ENCODE assay signal across 16 cellular contexts in genomic region chr6:140500864-140501263, GRCh38.
A peak's percentile ranks its signal among the peaks of the same experiment; 100 is the strongest.
DNase-seq lines count a peak whose midpoint lies in the region; ATAC-seq, FAIRE-seq and TF ChIP-seq lines count a peak whose summit lies in the region.
"Had no signal": no experiment of that assay in that cellular context is flagged by ENCODE, and none has a peak within 500 bp of the region (broad histone marks: within the 10 kb centered on the region; RNA-seq: fewer than 3 reads in every experiment).

No MANE protein-coding gene starts in this region.

- H3K27me3 ChIP-seq in HepG2 (ENCODE audit: control insufficient read depth in 1 of 2, insufficient read depth in 2 of 2, low read length in 2 of 2) (no peaks in the 10 kb centered on the region), right lobe of liver (no peaks in the 10 kb centered on the region), PC-3 (ENCODE audit: low read length) (no peaks in the 10 kb centered on the region), foreskin keratinocyte (no peaks in the 10 kb centered on the region)
- H3K27me3 ChIP-seq: BLaER1 had no signal

- TF ChIP-seq POLR2A in HepG2 (IDR thresholded peaks at IDR 0.05; ENCODE audit: insufficient read depth in 1 of 2, low read depth in 2 of 2, low read length in 2 of 2), result no peak
- no peak for TF ChIP-seq POLR2A in right lobe of liver (IDR thresholded peaks at IDR 0.05)

- H3K9me3 ChIP-seq in HepG2 (ENCODE audit: low read length) (peaks cover 65% of the 10 kb centered on the region), right lobe of liver (no peaks in the 10 kb centered on the region), PC-3 (ENCODE audit: low read length) (no peaks in the 10 kb centered on the region)
- H3K9me3 ChIP-seq: BLaER1, HAP-1 had no signal

- no peaks in the 10 kb centered on the region for H3F3A ChIP-seq in PC-3 (ENCODE audit: low read length, unreplicated experiment)

- no peak for TF ChIP-seq EP300 in HepG2 (IDR thresholded peaks at IDR 0.05; ENCODE audit: low read depth in 2 of 2, low read length in 2 of 2)
- TF ChIP-seq EP300 in HepG2 (CRISPR knock-in tag; IDR thresholded peaks at IDR 0.05; ENCODE audit: borderline replicate concordance), result no peak

- no peak overlapping the region for H3K4me2 ChIP-seq in HepG2 (ENCODE audit: low read depth, low read length)
- H3K4me2 ChIP-seq in PC-3 (ENCODE audit: low read length), result no peak overlapping the region
- H3K4me2 ChIP-seq: BLaER1 had no signal

- H3K4me1 ChIP-seq in HepG2 (ENCODE audit: insufficient read depth, low read length), result no peaks in the 10 kb centered on the region
- H3K4me1 ChIP-seq in right lobe of liver, result no peaks in the 10 kb centered on the region
- H3K4me1 ChIP-seq in PC-3 (ENCODE audit: insufficient read depth, low read length), result peaks cover 6% of the 10 kb centered on the region; the same call in 1 of the 2 replicates
- H3K4me1 ChIP-seq in foreskin keratinocyte, result no peaks in the 10 kb centered on the region
- H3K4me1 ChIP-seq: BLaER1, HAP-1 had no signal

- H3K36me3 ChIP-seq in HepG2 (replicated peaks in 1 of 2; ENCODE audit: control insufficient read depth in 1 of 2, insufficient read depth in 2 of 2, low read length in 2 of 2) (no peaks in the 10 kb centered on the region), right lobe of liver (no peaks in the 10 kb centered on the region), PC-3 (ENCODE audit: low read depth, low read length) (no peaks in the 10 kb centered on the region)
- H3K36me3 ChIP-seq: BLaER1, HAP-1 had no signal

- no peak for TF ChIP-seq RAD21 in HepG2 (CRISPR knock-in tag; IDR thresholded peaks at IDR 0.05)

- ATAC-seq in HepG2, result no peak
- ATAC-seq in right lobe of liver, result no peak
- ATAC-seq in PC-3, result peak; percentile 82
- ATAC-seq in foreskin keratinocyte, result peak; percentile 34

- no peak for DNase-seq in HepG2 (ENCODE audit: low spot score)
- DNase-seq in right lobe of liver, result no peak
- peak; percentile 69 for DNase-seq in PC-3
- DNase-seq in foreskin keratinocyte, result no peak
- DNase-seq in cortex of kidney (lab: John Stamatoyannopoulos, UW), result no peak
- no peak for DNase-seq in GM10248 (ENCODE audit: extremely low spot score)
- no peak for DNase-seq in kidney tubule cell (ENCODE audit: low spot score)
- DNase-seq: 8988T; CD4-positive, alpha-beta memory T cell; DMS153; DMS79; GM23248 had no signal

- intact Hi-C loops in HepG2 (cut with micrococcal nuclease; ENCODE audit: unreplicated experiment) (no loop called here), right lobe of liver (cut with DNase I) (no loop called here), PC-3 (cut with micrococcal nuclease) (no loop called here)

- H3K27ac ChIP-seq in HepG2 (ENCODE audit: extremely low read length, insufficient read depth, low read length) (no peak overlapping the region), right lobe of liver (no peak overlapping the region), PC-3 (ENCODE audit: low read length) (0 out of 2 replicates have a peak overlapping the region, but pooled peaks have one; percentile 6), foreskin keratinocyte (no peak overlapping the region)
- H3K27ac ChIP-seq: BLaER1, GM23248 had no signal

- FAIRE-seq in HepG2 (lab: Jason Lieb, UNC), result no peak
- FAIRE-seq: GM12892, GM18507 had no signal

- no peak overlapping the region for H3K9ac ChIP-seq in HepG2 (ENCODE audit: insufficient read depth, low read depth, low read length)
- no peak overlapping the region for H3K9ac ChIP-seq in PC-3 (ENCODE audit: low read length)
- H3K9ac ChIP-seq: BLaER1, GM23248 had no signal

- POLR2A ChIA-PET in HepG2 (lab: Yijun Ruan, JAX) (no interaction called here), PC-3 (lab: Charles Lee; ENCODE audit: unreplicated experiment) (no interaction called here), GM10248 (lab: Yijun Ruan, JAX) (no interaction called here)

- H2AFZ ChIP-seq in HepG2 (ENCODE audit: low read length) (no peak overlapping the region), PC-3 (ENCODE audit: low read length) (no peak overlapping the region)

- BruUV-seq in HepG2 (replicated peaks; lab: Mats Ljungman, UMichigan) (no TSS peak), PC-3 (replicated peaks; lab: Mats Ljungman, UMichigan) (no TSS peak)

- H4K20me1 ChIP-seq in HepG2 (ENCODE audit: insufficient read depth, low read length), result no peaks in the 10 kb centered on the region
- no peaks in the 10 kb centered on the region for H4K20me1 ChIP-seq in PC-3 (ENCODE audit: low read length)
- H4K20me1 ChIP-seq: BLaER1 had no signal

- CTCF ChIA-PET in HepG2 (lab: Yijun Ruan, JAX; ENCODE audit: low intra/inter-chr PET ratio, low total read pairs), result no interaction called here
- CTCF ChIA-PET in PC-3 (lab: Charles Lee), result no interaction called here
- CTCF ChIA-PET in GM10248 (lab: Yijun Ruan, JAX), result interaction anchor here (0.7 kb wide), 1 partner anchor 38 kb away, joined by 3 read pairs; no protein-coding TSS in a partner anchor

- 6% methylated on average over 2 of the region's 2 CpGs for WGBS in HepG2 (ENCODE audit: low lambda C conversion rate)
- 76% methylated on average over 2 of the region's 2 CpGs for WGBS in right lobe of liver (ENCODE audit: insufficient coverage, low coverage, low lambda C conversion rate, missing lambda C conversion rate)

- no peak for TF ChIP-seq CTCF in HepG2 (CRISPR knock-in tag; IDR thresholded peaks at IDR 0.05)
- no peak for TF ChIP-seq CTCF in right lobe of liver (IDR thresholded peaks at IDR 0.05)
- no peak for TF ChIP-seq CTCF in PC-3 (conservative IDR thresholded peaks at IDR 0.05; ENCODE audit: low read depth, low read length)
- no peak for TF ChIP-seq CTCF in foreskin keratinocyte (conservative IDR thresholded peaks at IDR 0.05)
- TF ChIP-seq CTCF in GM10248 (IDR thresholded peaks at IDR 0.05; ENCODE audit: control extremely low read depth, extremely low read depth, low read depth, missing control alignments), result no peak

- H3K4me3 ChIP-seq in HepG2 (replicated peaks in 1 of 3; ENCODE audit: insufficient read depth in 1 of 3, low read depth in 2 of 3, low read length in 3 of 3) (no peak overlapping the region), right lobe of liver (no peak overlapping the region), PC-3 (ENCODE audit: low read length) (no peak overlapping the region)
- H3K4me3 ChIP-seq: BLaER1, GM23248, HAP-1 had no signal

- no peaks in the 10 kb centered on the region for H3K9me2 ChIP-seq in PC-3 (replicated peaks; ENCODE audit: low read length)

- H3K79me2 ChIP-seq in HepG2 (ENCODE audit: insufficient read depth, low read length) (no peaks in the 10 kb centered on the region), PC-3 (ENCODE audit: low read length) (no peaks in the 10 kb centered on the region)

- in situ Hi-C loops in HepG2 (cut with HindIII; ENCODE audit: extremely low pct_ligation_motif_present, low pct_unique_long_range_greater_than_20kb), result no loop called here

TF ChIP-seq in HepG2, 621 proteins besides CTCF, POLR2A, EP300 and RAD21:
- TF ChIP-seq CREB1 (IDR thresholded peaks at IDR 0.05) (0 out of 2 replicates have a peak, but pooled peaks have one; percentile 11), CREB1 (CRISPR knock-in tag; IDR thresholded peaks at IDR 0.05) (no peak), ZNF280D (CRISPR knock-in tag; IDR thresholded peaks at IDR 0.05) (no peak), ZNF232 (CRISPR knock-in tag; IDR thresholded peaks at IDR 0.05; ENCODE audit: borderline replicate concordance) (no peak), SP4 (CRISPR knock-in tag; IDR thresholded peaks at IDR 0.05) (no peak), GLI4 (CRISPR knock-in tag; IDR thresholded peaks at IDR 0.05; ENCODE audit: borderline replicate concordance) (no peak)
TF ChIP-seq in HepG2: peak in this region for 1.

Comparison
In these comparisons a context has a peak if more than half of its experiments do, and no peak if none do; other contexts are left out.
1. ATAC-seq: peak in PC-3 (single experiment) and foreskin keratinocyte (single experiment); none in HepG2 (single experiment) and right lobe of liver (0 of 4).